In genomic region chrX:15335135-15336022, GRCh38 we compare ENCODE assay signal across 8 cellular contexts. TPM values are rescaled to one million over a fixed set of nuclear protein-coding genes. Genes with fewer than 3 reads are reported as not detected.
DNase-seq lines count a peak whose midpoint lies in the region; ATAC-seq and TF ChIP-seq lines count a peak whose summit lies in the region.

TSS of gene PIGA (minus strand) at chrX:15335523. CDS start at chrX:15331930, 3,593 bp downstream.

- CTCF ChIA-PET in SK-N-SH (lab: Yijun Ruan, JAX), result interaction anchor here (1.2 to 5.4 kb wide), 2 partner anchors 14 to 36 kb away, joined by 3 to 30 read pairs; no protein-coding TSS in a partner anchor

- TF ChIP-seq RAD21 in SK-N-SH (IDR thresholded peaks at IDR 0.05; ENCODE audit: low read length), result no peak

- H4K20me1 ChIP-seq in SK-N-SH (ENCODE audit: insufficient read depth), result no peaks in the 10 kb centered on the region

- H3K79me2 ChIP-seq in SK-N-SH (ENCODE audit: insufficient read depth), result peaks cover 24% of the 10 kb centered on the region; the same call in 1 of the 2 replicates

- H3K9me3 ChIP-seq in SK-N-SH (no peaks in the 10 kb centered on the region), testis (no peaks in the 10 kb centered on the region)

- H3K4me1 ChIP-seq in SK-N-SH (ENCODE audit: control insufficient read depth in 1 of 2, insufficient read depth in 2 of 2, low read depth in 1 of 2, low read length in 1 of 2), result no peaks in the 10 kb centered on the region
- no peaks in the 10 kb centered on the region for H3K4me1 ChIP-seq in testis

- H3K27me3 ChIP-seq in SK-N-SH (ENCODE audit: insufficient read depth) (0 out of 2 replicates have a peak, but pooled peaks cover 3% of the 10 kb centered on the region), testis (no peaks in the 10 kb centered on the region)

- H3K36me3 ChIP-seq in SK-N-SH (replicated peaks in 1 of 2; ENCODE audit: control insufficient read depth in 1 of 2, insufficient read depth in 2 of 2, low read length in 1 of 2), result peaks cover 0 to 21% of the 10 kb centered on the region in 2 experiments
- H3K36me3 ChIP-seq in testis (ENCODE audit: low read depth, missing control alignments), result no peaks in the 10 kb centered on the region

- peak; percentile 91 for DNase-seq in GM04504 (ENCODE audit: low read depth)
- DNase-seq in NCI-H1048 (lab: John Stamatoyannopoulos, UW), result peak; percentile 73
- peak; percentile 89 for DNase-seq in SK-N-SH
- DNase-seq in activated naive CD4-positive, alpha-beta T cell treated with anti-CD3 and anti-CD28 coated beads, Interleukin-2, amount 50 U/mL, for 16 hours, result peak; percentile 90
- peak; percentile 55 for DNase-seq in glomerular endothelial cell (ENCODE audit: extremely low read depth, low read depth, low spot score)
- DNase-seq in occipital lobe (lab: John Stamatoyannopoulos, UW), result peak; percentile 94
- peak; percentile 96 for DNase-seq in testis

- TF ChIP-seq POLR2A in testis (IDR thresholded peaks at IDR 0.05), result no peak

- H3K27ac ChIP-seq in SK-N-SH (ENCODE audit: low read depth in 2 of 2, low read length in 1 of 2), result peak within 1 kb of the TSS; percentile 65
- peak within 1 kb of the TSS; percentile 86 to 87 for H3K27ac ChIP-seq in testis

- no peak for TF ChIP-seq CTCF in SK-N-SH (IDR thresholded peaks at IDR 0.05)
- TF ChIP-seq CTCF in testis (IDR thresholded peaks at IDR 0.05), result no peak

- no peak for TF ChIP-seq EP300 in SK-N-SH (IDR thresholded peaks at IDR 0.05; ENCODE audit: borderline replicate concordance in 1 of 2, low read depth in 1 of 2, low read length in 1 of 2)

- POLR2A ChIA-PET in SK-N-SH (lab: Yijun Ruan, JAX), result no interaction called here

- intact Hi-C loops in testis (cut with DNase I; ENCODE audit: low total_unique reads), result no loop called here

- H3K9ac ChIP-seq in SK-N-SH, result peak within 1 kb of the TSS; percentile 80

- 24% methylated on average over 40 of the region's 72 CpGs for WGBS in SK-N-SH (ENCODE audit: low lambda C conversion rate)
- WGBS in testis, 2 donors, result 0% methylated on average over 6 to 59 of the region's 72 CpGs

- no peaks in the 10 kb centered on the region for H3K9me2 ChIP-seq in SK-N-SH

- H2AFZ ChIP-seq in SK-N-SH (ENCODE audit: low read depth), result peak within 1 kb of the TSS; percentile 74

- H3K4me3 ChIP-seq in SK-N-SH (ENCODE audit: low read depth in 2 of 2, low read length in 1 of 2) (peak within 1 kb of the TSS; percentile 61 to 70), testis (peak within 1 kb of the TSS; percentile 72 to 80)

- peak; percentile 97 for ATAC-seq in HG02571 (IDR thresholded peaks at IDR 0.05; ENCODE audit: unreplicated experiment)

- no peaks in the 10 kb centered on the region for H3F3A ChIP-seq in SK-N-SH (replicated peaks; ENCODE audit: insufficient read depth)

- peak within 1 kb of the TSS; percentile 77 for H3K4me2 ChIP-seq in SK-N-SH

TF ChIP-seq in SK-N-SH, 30 proteins besides CTCF, POLR2A, EP300 and RAD21 (continues in another document):
- no peak for TF ChIP-seq GATA2 (CRISPR knock-in tag; IDR thresholded peaks at IDR 0.05)
- no peak for TF ChIP-seq FOSL2 (IDR thresholded peaks at IDR 0.05; ENCODE audit: borderline replicate concordance, low read depth)
- no peak for TF ChIP-seq FOXM1 (IDR thresholded peaks at IDR 0.05; ENCODE audit: low read depth)
- TF ChIP-seq RCOR1 (IDR thresholded peaks at IDR 0.05; ENCODE audit: low read length), result 0 out of 2 replicates have a peak, but pooled peaks have one; percentile 14
- TF ChIP-seq NFIC (IDR thresholded peaks at IDR 0.05; ENCODE audit: borderline replicate concordance), result no peak
- no peak for TF ChIP-seq MEF2A (IDR thresholded peaks at IDR 0.05; ENCODE audit: borderline replicate concordance, low read depth)
- TF ChIP-seq ZBTB33 (IDR thresholded peaks at IDR 0.05; ENCODE audit: borderline replicate concordance, low read depth), result 0 out of 2 replicates have a peak, but pooled peaks have one; percentile 16
- no peak for TF ChIP-seq PBX3 (IDR thresholded peaks at IDR 0.05)
- peak; percentile 78; the same call in 1 of the 2 replicates for TF ChIP-seq YY1 (IDR thresholded peaks at IDR 0.05; ENCODE audit: low read depth)
- no peak; the same call in 1 of the 2 replicates for TF ChIP-seq MAX (IDR thresholded peaks at IDR 0.05; ENCODE audit: low read depth)
- no peak for TF ChIP-seq ELF1 (IDR thresholded peaks at IDR 0.05)
- TF ChIP-seq RXRA (IDR thresholded peaks at IDR 0.05; ENCODE audit: borderline replicate concordance, low read depth), result no peak
- TF ChIP-seq GABPA (IDR thresholded peaks at IDR 0.05; ENCODE audit: low read depth), result peak; percentile 46
- TF ChIP-seq TEAD4 (IDR thresholded peaks at IDR 0.05; ENCODE audit: borderline replicate concordance, insufficient read depth), result no peak
- TF ChIP-seq USF1 (IDR thresholded peaks at IDR 0.05; ENCODE audit: borderline replicate concordance, low read depth), result no peak
- peak; percentile 81 for TF ChIP-seq CHD2 (IDR thresholded peaks at IDR 0.05; ENCODE audit: low read length, partially characterized antibody)
- TF ChIP-seq SIN3A (IDR thresholded peaks at IDR 0.05; ENCODE audit: borderline replicate concordance, low read depth, low read length), result peak; percentile 49; the same call in 1 of the 2 replicates
- peak; percentile 29; the same call in 1 of the 2 replicates for TF ChIP-seq TAF1 (IDR thresholded peaks at IDR 0.05; ENCODE audit: borderline replicate concordance, low read depth, low read length)
- TF ChIP-seq POLR2AphosphoS5 (IDR thresholded peaks at IDR 0.05; ENCODE audit: low read depth, low read length), result 0 out of 2 replicates have a peak, but pooled peaks have one; percentile 37
- no peak for TF ChIP-seq USF2 (IDR thresholded peaks at IDR 0.05; ENCODE audit: borderline replicate concordance, low read depth, low read length)
- TF ChIP-seq EZH2phosphoT487 (IDR thresholded peaks at IDR 0.05; ENCODE audit: borderline replicate concordance, low read depth), result no peak
- TF ChIP-seq IRF3 (IDR thresholded peaks at IDR 0.05; ENCODE audit: low read depth, low read length), result no peak

RNA-seq across cellular contexts. Expression of gene PIGA, which starts in this region (rescaled TPM):
- polyA plus RNA-seq in SK-N-SH (2012; rRNA removed) (2.8 and 2.9 TPM in 2 replicates), testis (ENCODE audit: insufficient read depth, low read depth, low replicate concordance) (8.1 TPM)
- 2.8 and 3.0 TPM in 2 replicates for polyA plus RNA-seq in SK-N-SH (2012; cell fraction: cytosol; rRNA removed)
- polyA plus RNA-seq in SK-N-SH (2012; cell fraction: nucleus; rRNA removed), result 4.2 and 10.0 TPM in 2 replicates
- total RNA-seq in glomerular endothelial cell (4.4 and 6.1 TPM in 2 replicates), occipital lobe (13.1 TPM), testis (10 to 100 TPM; 13.0 to 17.0 TPM)

Comparison
In these comparisons a context has a peak if more than half of its experiments do, and no peak if none do; other contexts are left out.
1. Peak in every context shown above with its lines: DNase-seq, ATAC-seq, H3K4me3 ChIP-seq and H3K27ac ChIP-seq.